1 cellular context compared by ENCODE assay signal in genomic region chr9:99231708-99232107, GRCh38.
TF ChIP-seq lines count a peak whose summit lies in the region.

No MANE protein-coding gene starts in this region.

TF ChIP-seq in liver, 16 proteins besides CTCF, POLR2A, EP300 and RAD21 (continued from another document):
- TF ChIP-seq SP1 (IDR thresholded peaks at IDR 0.05) (no peak), EGR1 (IDR thresholded peaks at IDR 0.05; ENCODE audit: low read depth in 2 of 2) (no peak), ZBTB33 (IDR thresholded peaks at IDR 0.05) (no peak)
